In the genomic region with DNA sequence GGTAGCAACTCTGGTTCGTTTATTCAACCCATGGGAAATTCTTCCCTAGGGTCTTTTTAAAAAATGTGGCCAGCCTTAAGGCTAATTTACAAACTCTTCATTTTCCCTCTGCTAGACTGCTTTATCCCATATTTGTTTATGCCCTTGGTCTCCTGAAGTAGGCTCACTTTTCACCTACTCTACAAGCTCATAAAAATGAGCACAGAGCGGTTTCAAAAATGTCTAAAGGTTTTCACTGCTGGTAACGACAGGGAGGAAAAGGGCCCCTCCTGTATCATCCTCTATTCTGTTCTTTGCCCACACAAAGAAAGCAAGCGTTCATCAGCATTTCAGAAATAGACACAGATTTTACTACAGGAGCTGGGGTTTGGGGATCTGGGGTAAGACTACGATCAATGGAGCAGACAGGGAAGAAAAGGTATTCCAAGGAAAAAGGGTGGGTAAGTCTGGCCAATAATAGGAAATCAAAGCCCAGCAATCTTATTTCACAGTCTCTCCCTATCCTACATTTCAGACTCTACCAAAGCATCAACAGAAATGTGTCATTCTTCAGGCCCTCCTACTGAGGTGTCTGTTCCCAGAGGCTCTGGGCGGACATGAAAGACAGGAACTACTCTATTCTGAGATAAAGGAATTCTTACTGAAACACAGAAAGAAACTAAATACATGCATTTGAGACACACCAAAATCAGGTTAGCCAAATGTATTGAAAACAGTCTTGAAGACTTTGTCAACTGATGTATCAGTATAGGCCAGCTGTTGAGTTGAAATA, we compare ENCODE assay signal across 20 cellular contexts.
A peak's percentile ranks its signal among the peaks of the same experiment; 100 is the strongest.
DNase-seq lines count a peak whose midpoint lies in the region; TF ChIP-seq lines count a peak whose summit lies in the region.
"Had no signal": no experiment of that assay in that cellular context is flagged by ENCODE, and none has a peak within 500 bp of the region (broad histone marks: within the 10 kb centered on the region; RNA-seq: fewer than 3 reads in every experiment).

No MANE protein-coding gene starts in this region.

- H3K36me3 ChIP-seq in HUES64 (ENCODE audit: insufficient read depth, low read length) (no peaks in the 10 kb centered on the region), mesodermal cell (ENCODE audit: control insufficient read depth, insufficient read depth, low read length) (no peaks in the 10 kb centered on the region), colonic mucosa (no peaks in the 10 kb centered on the region)
- H3K36me3 ChIP-seq: Peyer's patch, sigmoid colon, SJSA1, tibial artery had no signal

- H3K27me3 ChIP-seq in HUES64 (ENCODE audit: insufficient read depth, low read length), result no peaks in the 10 kb centered on the region
- no peaks in the 10 kb centered on the region for H3K27me3 ChIP-seq in colonic mucosa
- H3K27me3 ChIP-seq: Peyer's patch, sigmoid colon, SJSA1, tibial artery had no signal

- H3K9ac ChIP-seq in HUES64 (ENCODE audit: low read depth, low read length) (no peak overlapping the region), colonic mucosa (ENCODE audit: low read depth in 2 of 2, low read length in 2 of 2) (no peak overlapping the region)
- H3K9ac ChIP-seq: parathyroid adenoma had no signal

- H3K4me1 ChIP-seq in HUES64 (ENCODE audit: insufficient read depth, low read length) (peaks cover 11% of the 10 kb centered on the region), mesodermal cell (ENCODE audit: control insufficient read depth, insufficient read depth, low read length, poor library complexity, severe bottlenecking) (peaks cover 12% of the 10 kb centered on the region), colonic mucosa (no peaks in the 10 kb centered on the region)
- H3K4me1 ChIP-seq: parathyroid adenoma, Peyer's patch, SJSA1 had no signal

- no peak for DNase-seq in caudate nucleus (lab: John Stamatoyannopoulos, UW)
- DNase-seq in substantia nigra (lab: John Stamatoyannopoulos, UW), result no peak
- no peak for DNase-seq in DMS153 (lab: John Stamatoyannopoulos, UW)
- no peak for DNase-seq in colonic mucosa
- no peak for DNase-seq in C1 segment of cervical spinal cord (lab: John Stamatoyannopoulos, UW)
- DNase-seq: activated CD8-positive, alpha-beta T cell treated with anti-CD3 and anti-CD28 coated beads for 36 hours; activated naive CD4-positive, alpha-beta T cell; effector memory CD8-positive, alpha-beta T cell; NCI-H1436 treated with DMSO at 0.1 percent for 48 hours; NCI-H345; Peyer's patch; sigmoid colon; stimulated activated naive CD4-positive, alpha-beta T cell; T-helper 2 cell; tibial artery had no signal

- peak overlapping the region; percentile 32; the same call in 1 of the 2 replicates for H3K27ac ChIP-seq in HUES64 (ENCODE audit: low read depth, low read length)
- H3K27ac ChIP-seq in caudate nucleus (ENCODE audit: low read depth, low read length), result peak overlapping the region; percentile 92
- H3K27ac ChIP-seq in mesodermal cell (ENCODE audit: low read depth, low read length, severe bottlenecking), result peak overlapping the region; percentile 77
- peak overlapping the region; percentile 52 for H3K27ac ChIP-seq in substantia nigra (ENCODE audit: low read depth, low read length, poor library complexity, severe bottlenecking)
- H3K27ac ChIP-seq in colonic mucosa, result no peak overlapping the region
- H3K27ac ChIP-seq: parathyroid adenoma, Peyer's patch, sigmoid colon, SJSA1, tibial artery had no signal

- 92% methylated on average over 6 of the region's 6 CpGs for WGBS in HUES64
- 91% methylated on average over 1 to 3 of the region's 6 CpGs for WGBS in mesodermal cell (ENCODE audit: insufficient coverage in 2 of 2), 2 experiments

- H3K4me3 ChIP-seq in HUES64 (ENCODE audit: low read length) (no peak overlapping the region), mesodermal cell (ENCODE audit: extremely low read depth, insufficient read depth, low read length, poor library complexity, severe bottlenecking) (no peak overlapping the region), colonic mucosa (no peak overlapping the region)
- H3K4me3 ChIP-seq: K562, Peyer's patch, sigmoid colon, SJSA1, tibial artery had no signal

- H3K9me3 ChIP-seq in HUES64 (ENCODE audit: insufficient read depth, low read depth, low read length) (no peaks in the 10 kb centered on the region), mesodermal cell (ENCODE audit: control insufficient read depth, low read length) (no peaks in the 10 kb centered on the region), colonic mucosa (no peaks in the 10 kb centered on the region)
- H3K9me3 ChIP-seq: Peyer's patch, sigmoid colon, SJSA1, tibial artery had no signal

- intact Hi-C loops in colonic mucosa (cut with DNase I), result no loop called here

- TF ChIP-seq CTCF in colonic mucosa (IDR thresholded peaks at IDR 0.05), result no peak
